Comparison of ENCODE assay signal across 23 cellular contexts in genomic region chr1:223425550-223425949, GRCh38. TPM values are rescaled to one million over a fixed set of nuclear protein-coding genes. Genes with fewer than 3 reads are reported as not detected.
"Had no signal": no experiment of that assay in that cellular context is flagged by ENCODE, and none has a peak within 500 bp of the region (broad histone marks: within the 10 kb centered on the region; RNA-seq: fewer than 3 reads in every experiment).

No MANE protein-coding gene starts in this region.

- H3K27me3 Mint-ChIP-seq: activated CD4-positive, alpha-beta T cell treated with anti-CD3 and anti-CD28 coated beads for 36 hours; activated naive CD8-positive, alpha-beta T cell had no signal

- ATAC-seq: activated CD4-positive, alpha-beta T cell treated with anti-CD3 and anti-CD28 coated beads for 36 hours; left colon had no signal

- H3K9me3 ChIP-seq: esophagus squamous epithelium had no signal

- H3K4me3 ChIP-seq: esophagus squamous epithelium, right atrium auricular region, stomach had no signal

- H3K27ac ChIP-seq: stomach had no signal

- H3K4me3 Mint-ChIP-seq: activated CD4-positive, alpha-beta T cell treated with anti-CD3 and anti-CD28 coated beads for 36 hours; activated naive CD8-positive, alpha-beta T cell had no signal

- DNase-seq: activated CD4-positive, alpha-beta T cell treated with anti-CD3 and anti-CD28 coated beads for 36 hours; activated CD4-positive, alpha-beta T cell treated with anti-CD3 and anti-CD28 coated beads, Interleukin-2, amount 50 U/mL, for 48 hours; dermis blood vessel endothelial cell; effector memory CD4-positive, alpha-beta T cell; esophagus squamous epithelium; foreskin melanocyte; hypothalamus; islet precursor cell; left colon; midbrain; occipital lobe; small intestine; stimulated activated CD4-positive, alpha-beta T cell treated with anti-CD3 and anti-CD28 coated beads, Interleukin-15, amount 100 ng/mL, for 24 hours; stimulated activated CD4-positive, alpha-beta T cell treated with anti-CD3 and anti-CD28 coated beads, Interleukin-2, amount 100 ng/mL, for 48 hours; stomach had no signal

- H3K27me3 ChIP-seq: esophagus squamous epithelium, right atrium auricular region, stomach had no signal

- H3K27ac Mint-ChIP-seq: activated CD4-positive, alpha-beta T cell treated with anti-CD3 and anti-CD28 coated beads for 36 hours; activated naive CD8-positive, alpha-beta T cell; progenitor cell of endocrine pancreas had no signal

RNA-seq across cellular contexts. Expression of gene CCDC185, which starts 32.3 kb away (rescaled TPM):
- total RNA-seq: activated CD4-positive, alpha-beta T cell treated with anti-CD3 and anti-CD28 coated beads for 36 hours; chondrocyte; left colon; lung microvascular endothelial cell; myocyte; occipital lobe; progenitor cell of endocrine pancreas; right atrium auricular region; stomach; T-helper 2 cell treated with Interferon-gamma antibody and Interleukin-4, amounts not matched to agents 100 ng/mL and 5 ng/mL, for 36 hours; urinary bladder had no signal
